ENCODE assay signal across 1 cellular context in the genomic region with DNA sequence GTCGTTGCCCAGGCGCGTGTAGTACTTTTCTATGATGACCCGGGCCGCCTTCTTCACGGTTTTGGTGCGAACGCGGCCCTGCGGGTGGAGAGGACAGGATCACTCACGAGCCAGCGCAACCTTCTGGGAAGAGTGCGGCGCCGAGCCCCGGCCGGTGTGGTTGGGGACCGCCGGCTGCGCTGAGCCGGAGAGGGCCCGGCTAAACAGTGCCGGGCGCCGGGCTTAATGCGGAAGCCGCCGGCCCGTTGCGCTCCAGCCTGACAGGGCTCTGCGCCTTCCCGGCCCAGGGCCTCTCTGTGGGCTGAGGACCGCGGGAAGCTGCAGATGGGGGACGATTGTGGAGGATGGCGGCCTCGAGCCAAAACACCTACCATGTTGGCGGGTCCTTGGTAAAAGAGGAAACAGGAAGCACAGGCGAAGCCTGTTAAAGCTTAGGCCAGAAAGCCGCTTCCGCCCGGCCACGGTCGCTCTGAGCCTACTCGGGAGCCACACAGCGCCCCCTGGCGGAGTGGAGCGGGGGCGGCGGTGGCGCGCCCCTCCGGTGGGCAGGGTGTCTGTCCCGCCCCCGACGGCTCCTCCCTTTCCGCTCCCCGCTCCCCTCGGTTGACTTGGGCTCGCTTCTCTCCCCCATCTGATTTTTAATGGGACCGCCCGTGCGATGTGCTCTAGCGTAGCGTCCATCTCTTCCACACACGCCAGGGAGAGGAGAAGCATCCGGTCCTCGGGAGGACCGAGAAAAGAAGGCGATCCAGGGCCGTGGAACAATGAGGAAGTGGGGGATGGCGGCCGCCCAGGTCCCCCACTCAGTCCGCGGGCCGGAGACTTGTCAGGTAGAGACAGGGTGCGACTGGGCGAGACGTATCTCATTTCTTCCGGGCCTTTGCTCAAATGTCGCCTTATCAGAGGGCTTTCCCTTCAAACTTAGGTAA.
TF ChIP-seq lines count a peak whose summit lies in the region.

A gene (minus strand): TSS at position 403 of the 929 bp plus-strand sequence. CDS start 29 bp downstream, at position 374.

TF ChIP-seq in HepG2, 621 proteins besides CTCF, POLR2A, EP300 and RAD21 (continued from another document and continues in another):
- TF ChIP-seq, protein P1, sequence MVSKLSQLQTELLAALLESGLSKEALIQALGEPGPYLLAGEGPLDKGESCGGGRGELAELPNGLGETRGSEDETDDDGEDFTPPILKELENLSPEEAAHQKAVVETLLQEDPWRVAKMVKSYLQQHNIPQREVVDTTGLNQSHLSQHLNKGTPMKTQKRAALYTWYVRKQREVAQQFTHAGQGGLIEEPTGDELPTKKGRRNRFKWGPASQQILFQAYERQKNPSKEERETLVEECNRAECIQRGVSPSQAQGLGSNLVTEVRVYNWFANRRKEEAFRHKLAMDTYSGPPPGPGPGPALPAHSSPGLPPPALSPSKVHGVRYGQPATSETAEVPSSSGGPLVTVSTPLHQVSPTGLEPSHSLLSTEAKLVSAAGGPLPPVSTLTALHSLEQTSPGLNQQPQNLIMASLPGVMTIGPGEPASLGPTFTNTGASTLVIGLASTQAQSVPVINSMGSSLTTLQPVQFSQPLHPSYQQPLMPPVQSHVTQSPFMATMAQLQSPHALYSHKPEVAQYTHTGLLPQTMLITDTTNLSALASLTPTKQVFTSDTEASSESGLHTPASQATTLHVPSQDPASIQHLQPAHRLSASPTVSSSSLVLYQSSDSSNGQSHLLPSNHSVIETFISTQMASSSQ (IDR thresholded peaks at IDR 0.05; ENCODE audit: low read depth): no peak
- TF ChIP-seq, protein P1 (CRISPR knock-in tag; IDR thresholded peaks at IDR 0.05; ENCODE audit: borderline replicate concordance): peak; percentile 79; the same call in 1 of the 2 replicates
- no peak for TF ChIP-seq ZSCAN22 (CRISPR knock-in tag; IDR thresholded peaks at IDR 0.05)
- TF ChIP-seq, protein P2, sequence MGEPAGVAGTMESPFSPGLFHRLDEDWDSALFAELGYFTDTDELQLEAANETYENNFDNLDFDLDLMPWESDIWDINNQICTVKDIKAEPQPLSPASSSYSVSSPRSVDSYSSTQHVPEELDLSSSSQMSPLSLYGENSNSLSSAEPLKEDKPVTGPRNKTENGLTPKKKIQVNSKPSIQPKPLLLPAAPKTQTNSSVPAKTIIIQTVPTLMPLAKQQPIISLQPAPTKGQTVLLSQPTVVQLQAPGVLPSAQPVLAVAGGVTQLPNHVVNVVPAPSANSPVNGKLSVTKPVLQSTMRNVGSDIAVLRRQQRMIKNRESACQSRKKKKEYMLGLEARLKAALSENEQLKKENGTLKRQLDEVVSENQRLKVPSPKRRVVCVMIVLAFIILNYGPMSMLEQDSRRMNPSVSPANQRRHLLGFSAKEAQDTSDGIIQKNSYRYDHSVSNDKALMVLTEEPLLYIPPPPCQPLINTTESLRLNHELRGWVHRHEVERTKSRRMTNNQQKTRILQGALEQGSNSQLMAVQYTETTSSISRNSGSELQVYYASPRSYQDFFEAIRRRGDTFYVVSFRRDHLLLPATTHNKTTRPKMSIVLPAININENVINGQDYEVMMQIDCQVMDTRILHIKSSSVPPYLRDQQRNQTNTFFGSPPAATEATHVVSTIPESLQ (CRISPR knock-in tag; conservative IDR thresholded peaks at IDR 0.05): peak; percentile 72; the same call in 1 of the 2 replicates
- no peak; the same call in 1 of the 2 replicates for TF ChIP-seq ZNF598 (CRISPR knock-in tag; IDR thresholded peaks at IDR 0.05; ENCODE audit: borderline replicate concordance)
- no peak for TF ChIP-seq ZNF7 (CRISPR knock-in tag; IDR thresholded peaks at IDR 0.05)
- peak; percentile 83 for TF ChIP-seq KMT2B (CRISPR knock-in tag; IDR thresholded peaks at IDR 0.05)
- no peak for TF ChIP-seq PHB2 (IDR thresholded peaks at IDR 0.05; ENCODE audit: partially characterized antibody)
- peak; percentile 87 for TF ChIP-seq ZNF777 (CRISPR knock-in tag; IDR thresholded peaks at IDR 0.05)
- no peak for TF ChIP-seq FOSL1 (CRISPR knock-in tag; IDR thresholded peaks at IDR 0.05; ENCODE audit: borderline replicate concordance)
- no peak for TF ChIP-seq KDM6A (CRISPR knock-in tag; IDR thresholded peaks at IDR 0.05; ENCODE audit: low read depth)
- no peak for TF ChIP-seq PAF1 (CRISPR knock-in tag; IDR thresholded peaks at IDR 0.05)
- 0 out of 2 replicates have a peak, but pooled peaks have one; percentile 57 for TF ChIP-seq MTA1 (CRISPR knock-in tag; IDR thresholded peaks at IDR 0.05; ENCODE audit: borderline replicate concordance)
- no peak for TF ChIP-seq TCF12 (IDR thresholded peaks at IDR 0.05)
- no peak for TF ChIP-seq TCF12 (CRISPR knock-in tag; IDR thresholded peaks at IDR 0.05)
- TF ChIP-seq ZNF775 (CRISPR knock-in tag; IDR thresholded peaks at IDR 0.05; ENCODE audit: borderline replicate concordance): no peak; the same call in 1 of the 2 replicates
- peak; percentile 29; the same call in 1 of the 2 replicates for TF ChIP-seq RFX5 (IDR thresholded peaks at IDR 0.05; ENCODE audit: low read depth, low read length)
- TF ChIP-seq GATA4 (IDR thresholded peaks at IDR 0.05; ENCODE audit: borderline replicate concordance, low read depth): peak; percentile 59; the same call in 1 of the 2 replicates
- no peak for TF ChIP-seq HIVEP1 (CRISPR knock-in tag; IDR thresholded peaks at IDR 0.05)
- TF ChIP-seq ZNF274 (CRISPR knock-in tag; IDR thresholded peaks at IDR 0.05): peak; percentile 90; the same call in 1 of the 2 replicates
- no peak for TF ChIP-seq ZNF550 (CRISPR knock-in tag; IDR thresholded peaks at IDR 0.05; ENCODE audit: borderline replicate concordance)
- peak; percentile 72 for TF ChIP-seq HDAC2 (CRISPR knock-in tag; IDR thresholded peaks at IDR 0.05)
- TF ChIP-seq ZNF264 (CRISPR knock-in tag; IDR thresholded peaks at IDR 0.05): peak; percentile 92; the same call in 1 of the 2 replicates
- no peak for TF ChIP-seq SUZ12 (IDR thresholded peaks at IDR 0.05; ENCODE audit: low read depth, low read length)
- TF ChIP-seq, protein P3, sequence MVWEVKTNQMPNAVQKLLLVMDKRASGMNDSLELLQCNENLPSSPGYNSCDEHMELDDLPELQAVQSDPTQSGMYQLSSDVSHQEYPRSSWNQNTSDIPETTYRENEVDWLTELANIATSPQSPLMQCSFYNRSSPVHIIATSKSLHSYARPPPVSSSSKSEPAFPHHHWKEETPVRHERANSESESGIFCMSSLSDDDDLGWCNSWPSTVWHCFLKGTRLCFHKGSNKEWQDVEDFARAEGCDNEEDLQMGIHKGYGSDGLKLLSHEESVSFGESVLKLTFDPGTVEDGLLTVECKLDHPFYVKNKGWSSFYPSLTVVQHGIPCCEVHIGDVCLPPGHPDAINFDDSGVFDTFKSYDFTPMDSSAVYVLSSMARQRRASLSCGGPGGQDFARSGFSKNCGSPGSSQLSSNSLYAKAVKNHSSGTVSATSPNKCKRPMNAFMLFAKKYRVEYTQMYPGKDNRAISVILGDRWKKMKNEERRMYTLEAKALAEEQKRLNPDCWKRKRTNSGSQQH (CRISPR knock-in tag; IDR thresholded peaks at IDR 0.05; ENCODE audit: low read depth): peak; percentile 79
- TF ChIP-seq SMAD3 (CRISPR knock-in tag; IDR thresholded peaks at IDR 0.05): peak; percentile 62
- TF ChIP-seq MTF1 (CRISPR knock-in tag; IDR thresholded peaks at IDR 0.05): no peak; the same call in 1 of the 2 replicates
- TF ChIP-seq, protein P4, sequence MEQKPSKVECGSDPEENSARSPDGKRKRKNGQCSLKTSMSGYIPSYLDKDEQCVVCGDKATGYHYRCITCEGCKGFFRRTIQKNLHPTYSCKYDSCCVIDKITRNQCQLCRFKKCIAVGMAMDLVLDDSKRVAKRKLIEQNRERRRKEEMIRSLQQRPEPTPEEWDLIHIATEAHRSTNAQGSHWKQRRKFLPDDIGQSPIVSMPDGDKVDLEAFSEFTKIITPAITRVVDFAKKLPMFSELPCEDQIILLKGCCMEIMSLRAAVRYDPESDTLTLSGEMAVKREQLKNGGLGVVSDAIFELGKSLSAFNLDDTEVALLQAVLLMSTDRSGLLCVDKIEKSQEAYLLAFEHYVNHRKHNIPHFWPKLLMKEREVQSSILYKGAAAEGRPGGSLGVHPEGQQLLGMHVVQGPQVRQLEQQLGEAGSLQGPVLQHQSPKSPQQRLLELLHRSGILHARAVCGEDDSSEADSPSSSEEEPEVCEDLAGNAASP (CRISPR knock-in tag; IDR thresholded peaks at IDR 0.05; ENCODE audit: borderline replicate concordance): peak; percentile 72
- TF ChIP-seq ZBTB1 (CRISPR knock-in tag; IDR thresholded peaks at IDR 0.05; ENCODE audit: borderline replicate concordance): no peak
- TF ChIP-seq ZNF256 (CRISPR knock-in tag; conservative IDR thresholded peaks at IDR 0.05): no peak; the same call in 1 of the 2 replicates
- TF ChIP-seq, protein P5, sequence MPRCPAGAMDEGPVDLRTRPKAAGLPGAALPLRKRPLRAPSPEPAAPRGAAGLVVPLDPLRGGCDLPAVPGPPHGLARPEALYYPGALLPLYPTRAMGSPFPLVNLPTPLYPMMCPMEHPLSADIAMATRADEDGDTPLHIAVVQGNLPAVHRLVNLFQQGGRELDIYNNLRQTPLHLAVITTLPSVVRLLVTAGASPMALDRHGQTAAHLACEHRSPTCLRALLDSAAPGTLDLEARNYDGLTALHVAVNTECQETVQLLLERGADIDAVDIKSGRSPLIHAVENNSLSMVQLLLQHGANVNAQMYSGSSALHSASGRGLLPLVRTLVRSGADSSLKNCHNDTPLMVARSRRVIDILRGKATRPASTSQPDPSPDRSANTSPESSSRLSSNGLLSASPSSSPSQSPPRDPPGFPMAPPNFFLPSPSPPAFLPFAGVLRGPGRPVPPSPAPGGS (CRISPR knock-in tag; IDR thresholded peaks at IDR 0.05): peak; percentile 70; the same call in 1 of the 2 replicates
- no peak; the same call in 1 of the 2 replicates for TF ChIP-seq ZNF121 (CRISPR knock-in tag; IDR thresholded peaks at IDR 0.05)
- TF ChIP-seq KDM5A (IDR thresholded peaks at IDR 0.05; ENCODE audit: borderline replicate concordance, low read length): no peak; the same call in 1 of the 2 replicates
- TF ChIP-seq, protein P6, sequence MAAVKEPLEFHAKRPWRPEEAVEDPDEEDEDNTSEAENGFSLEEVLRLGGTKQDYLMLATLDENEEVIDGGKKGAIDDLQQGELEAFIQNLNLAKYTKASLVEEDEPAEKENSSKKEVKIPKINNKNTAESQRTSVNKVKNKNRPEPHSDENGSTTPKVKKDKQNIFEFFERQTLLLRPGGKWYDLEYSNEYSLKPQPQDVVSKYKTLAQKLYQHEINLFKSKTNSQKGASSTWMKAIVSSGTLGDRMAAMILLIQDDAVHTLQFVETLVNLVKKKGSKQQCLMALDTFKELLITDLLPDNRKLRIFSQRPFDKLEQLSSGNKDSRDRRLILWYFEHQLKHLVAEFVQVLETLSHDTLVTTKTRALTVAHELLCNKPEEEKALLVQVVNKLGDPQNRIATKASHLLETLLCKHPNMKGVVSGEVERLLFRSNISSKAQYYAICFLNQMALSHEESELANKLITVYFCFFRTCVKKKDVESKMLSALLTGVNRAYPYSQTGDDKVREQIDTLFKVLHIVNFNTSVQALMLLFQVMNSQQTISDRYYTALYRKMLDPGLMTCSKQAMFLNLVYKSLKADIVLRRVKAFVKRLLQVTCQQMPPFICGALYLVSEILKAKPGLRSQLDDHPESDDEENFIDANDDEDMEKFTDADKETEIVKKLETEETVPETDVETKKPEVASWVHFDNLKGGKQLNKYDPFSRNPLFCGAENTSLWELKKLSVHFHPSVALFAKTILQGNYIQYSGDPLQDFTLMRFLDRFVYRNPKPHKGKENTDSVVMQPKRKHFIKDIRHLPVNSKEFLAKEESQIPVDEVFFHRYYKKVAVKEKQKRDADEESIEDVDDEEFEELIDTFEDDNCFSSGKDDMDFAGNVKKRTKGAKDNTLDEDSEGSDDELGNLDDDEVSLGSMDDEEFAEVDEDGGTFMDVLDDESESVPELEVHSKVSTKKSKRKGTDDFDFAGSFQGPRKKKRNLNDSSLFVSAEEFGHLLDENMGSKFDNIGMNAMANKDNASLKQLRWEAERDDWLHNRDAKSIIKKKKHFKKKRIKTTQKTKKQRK (IDR thresholded peaks at IDR 0.05; ENCODE audit: low read length): no peak
- peak; percentile 86 for TF ChIP-seq BORCS8-MEF2B (CRISPR knock-in tag; IDR thresholded peaks at IDR 0.05)
- TF ChIP-seq ZFP1 (CRISPR knock-in tag; IDR thresholded peaks at IDR 0.05): peak; percentile 59; the same call in 1 of the 2 replicates
- TF ChIP-seq MTF2 (CRISPR knock-in tag; IDR thresholded peaks at IDR 0.05; ENCODE audit: borderline replicate concordance): 0 out of 2 replicates have a peak, but pooled peaks have one; percentile 86
- TF ChIP-seq NFIC (IDR thresholded peaks at IDR 0.05; ENCODE audit: low read length): no peak
- TF ChIP-seq ZNF230 (CRISPR knock-in tag; IDR thresholded peaks at IDR 0.05): peak; percentile 30; the same call in 1 of the 2 replicates
- TF ChIP-seq ZNF570 (CRISPR knock-in tag; IDR thresholded peaks at IDR 0.05; ENCODE audit: borderline replicate concordance): no peak
- TF ChIP-seq CBFB (CRISPR knock-in tag; IDR thresholded peaks at IDR 0.05): peak; percentile 75; the same call in 1 of the 2 replicates
- peak; percentile 82 for TF ChIP-seq ZC3H13 (CRISPR knock-in tag; IDR thresholded peaks at IDR 0.05)
- no peak; the same call in 1 of the 2 replicates for TF ChIP-seq JUN (CRISPR knock-in tag; IDR thresholded peaks at IDR 0.05)
